1 cellular context compared by ENCODE assay signal in genomic region chr11:19714387-19715363, GRCh38.
TF ChIP-seq lines count a peak whose summit lies in the region.

No MANE protein-coding gene starts in this region.

TF ChIP-seq in A549, 52 proteins besides CTCF, POLR2A, EP300 and RAD21 (continued from another document):
- no peak for TF ChIP-seq ESRRA (IDR thresholded peaks at IDR 0.05; ENCODE audit: borderline replicate concordance, low read length)
- TF ChIP-seq NR3C1 (IDR thresholded peaks at IDR 0.05), result no peak
TF ChIP-seq in A549: peak in this region for 0.
